Comparison of ENCODE assay signal across 8 cellular contexts in genomic region chr15:42919794-42920280, GRCh38. TPM values are rescaled to one million over a fixed set of nuclear protein-coding genes. Genes with fewer than 3 reads are reported as not detected.
DNase-seq lines count a peak whose midpoint lies in the region; TF ChIP-seq lines count a peak whose summit lies in the region.

No MANE protein-coding gene starts in this region.

- H3K27me3 Mint-ChIP-seq in activated CD4-positive, alpha-beta T cell treated with anti-CD3 and anti-CD28 coated beads, Interleukin-2, amount 10 ng/mL, durations not matched to agents 7 days and 5 days = no peaks in the 10 kb centered on the region

- CTCF ChIA-PET in activated CD4-positive, alpha-beta T cell treated with anti-CD3 and anti-CD28 coated beads, Interleukin-2, amount 10 ng/mL, durations not matched to agents 7 days and 5 days (lab: Charles Lee) = interaction anchor here (0.6 kb wide), 2 partner anchors 29 to 300 kb away, joined by 3 read pairs; no protein-coding TSS in a partner anchor
- CTCF ChIA-PET in GM10248 (lab: Yijun Ruan, JAX) = no interaction called here

- DNase-seq in NCI-H146 (lab: John Stamatoyannopoulos, UW) (peak; percentile 8), NCI-H146 treated with DMSO at 0.1 percent for 48 hours (lab: John Stamatoyannopoulos, UW; ENCODE audit: unreplicated experiment) (no peak), MG63 (peak; percentile 10), GM10248 (ENCODE audit: extremely low spot score) (no peak)
- DNase-seq in activated CD4-positive, alpha-beta T cell treated with anti-CD3 and anti-CD28 coated beads, Interleukin-2, amount 10 ng/mL, durations not matched to agents 7 days and 5 days = peak; percentile 46

- no peaks in the 10 kb centered on the region for H3K27me3 ChIP-seq in MG63
- H3K27me3 ChIP-seq in esophagus (ENCODE audit: control insufficient read depth in 1 of 2, insufficient read depth in 2 of 2, low read length in 2 of 2) = no peaks in the 10 kb centered on the region
- H3K27me3 ChIP-seq in muscle layer of duodenum (ENCODE audit: low read depth, low read length) = no peaks in the 10 kb centered on the region

- peaks cover 2% of the 10 kb centered on the region for H3K36me3 Mint-ChIP-seq in activated CD4-positive, alpha-beta T cell treated with anti-CD3 and anti-CD28 coated beads, Interleukin-2, amount 10 ng/mL, durations not matched to agents 7 days and 5 days (ENCODE audit: low read depth)

- H3K4me1 Mint-ChIP-seq in activated CD4-positive, alpha-beta T cell treated with anti-CD3 and anti-CD28 coated beads, Interleukin-2, amount 10 ng/mL, durations not matched to agents 7 days and 5 days = peaks cover 40% of the 10 kb centered on the region

- H3K9me3 ChIP-seq in MG63 (no peaks in the 10 kb centered on the region), esophagus (ENCODE audit: control insufficient read depth in 2 of 2, insufficient read depth in 1 of 2, low read depth in 1 of 2, low read length in 1 of 2) (no peaks in the 10 kb centered on the region), muscle layer of duodenum (ENCODE audit: control insufficient read depth in 1 of 2, low read length in 2 of 2) (no peaks in the 10 kb centered on the region)

- peak overlapping the region; percentile 78 to 81 for H3K27ac ChIP-seq in esophagus (ENCODE audit: low read depth in 2 of 2, low read length in 1 of 2)
- peak overlapping the region; percentile 71 for H3K27ac ChIP-seq in muscle layer of duodenum (ENCODE audit: low read length)
- H3K27ac ChIP-seq in urinary bladder (ENCODE audit: low read depth) = peak overlapping the region; percentile 62

- peak overlapping the region; percentile 92 for H3K4me3 ChIP-seq in MG63
- H3K4me3 ChIP-seq in esophagus (ENCODE audit: low read depth in 1 of 2, low read length in 2 of 2) = peak overlapping the region; percentile 88 to 93
- peak overlapping the region; percentile 75 to 89 for H3K4me3 ChIP-seq in muscle layer of duodenum (ENCODE audit: low read depth in 1 of 2, low read length in 2 of 2)
- peak overlapping the region; percentile 96 for H3K4me3 ChIP-seq in urinary bladder (ENCODE audit: low read depth, low read length)

- H3K4me3 Mint-ChIP-seq in activated CD4-positive, alpha-beta T cell treated with anti-CD3 and anti-CD28 coated beads, Interleukin-2, amount 10 ng/mL, durations not matched to agents 7 days and 5 days = peak overlapping the region; percentile 97

- H3K9me3 Mint-ChIP-seq in activated CD4-positive, alpha-beta T cell treated with anti-CD3 and anti-CD28 coated beads, Interleukin-2, amount 10 ng/mL, durations not matched to agents 7 days and 5 days = no peaks in the 10 kb centered on the region

- H3K4me1 ChIP-seq in esophagus (ENCODE audit: control insufficient read depth in 2 of 2, insufficient read depth in 2 of 2, low read length in 1 of 2) = no peaks in the 10 kb centered on the region
- peaks cover 7 to 12% of the 10 kb centered on the region in 2 donors for H3K4me1 ChIP-seq in muscle layer of duodenum (ENCODE audit: control insufficient read depth in 1 of 2, insufficient read depth in 2 of 2, low read length in 2 of 2)
- no peaks in the 10 kb centered on the region for H3K4me1 ChIP-seq in urinary bladder (ENCODE audit: insufficient read depth)

- peak overlapping the region; percentile 89 for H3K27ac Mint-ChIP-seq in activated CD4-positive, alpha-beta T cell treated with anti-CD3 and anti-CD28 coated beads, Interleukin-2, amount 10 ng/mL, durations not matched to agents 7 days and 5 days

- POLR2A ChIA-PET in activated CD4-positive, alpha-beta T cell treated with anti-CD3 and anti-CD28 coated beads, Interleukin-2, amount 10 ng/mL, durations not matched to agents 7 days and 5 days (lab: Charles Lee) = no interaction called here
- POLR2A ChIA-PET in GM10248 (lab: Yijun Ruan, JAX) = no interaction called here

- 2% methylated on average over 20 of the region's 20 CpGs for WGBS in esophagus, 2 donors
- WGBS in urinary bladder = 1% methylated on average over 20 of the region's 20 CpGs

- H3K36me3 ChIP-seq in MG63 = no peaks in the 10 kb centered on the region; the same call in 1 of the 2 replicates
- H3K36me3 ChIP-seq in esophagus (ENCODE audit: control insufficient read depth in 2 of 2, insufficient read depth in 2 of 2, low read length in 1 of 2) = no peaks in the 10 kb centered on the region
- no peaks in the 10 kb centered on the region for H3K36me3 ChIP-seq in muscle layer of duodenum (ENCODE audit: control insufficient read depth in 1 of 2, insufficient read depth in 2 of 2, low read length in 2 of 2)
- no peaks in the 10 kb centered on the region for H3K36me3 ChIP-seq in urinary bladder (ENCODE audit: insufficient read depth)

- no peak for TF ChIP-seq CTCF in GM10248 (IDR thresholded peaks at IDR 0.05; ENCODE audit: control extremely low read depth, extremely low read depth, low read depth, missing control alignments)

RNA-seq across cellular contexts. Expression of gene TTBK2, which starts 0.7 kb away (rescaled TPM):
- 2.4 and 4.8 TPM in 2 replicates for total RNA-seq in MG63 (2014; rRNA removed; shearing (Covaris generic); ENCODE audit: low replicate concordance)
- 10 to 100 TPM; 12.1 to 12.3 TPM for total RNA-seq in activated CD4-positive, alpha-beta T cell treated with anti-CD3 and anti-CD28 coated beads, Interleukin-2, amount 10 ng/mL, durations not matched to agents 7 days and 5 days
- polyA plus RNA-seq in esophagus = 1 to 10 TPM; 1.2 to 1.5 TPM
- 20.5 TPM for total RNA-seq in urinary bladder
- polyA plus RNA-seq in urinary bladder = 7.7 TPM

Comparison
In these comparisons a context has a peak if more than half of its experiments do, and no peak if none do; other contexts are left out.
1. DNase-seq: peak in NCI-H146 (single experiment), MG63 (single experiment) and activated CD4-positive, alpha-beta T cell treated with anti-CD3 and anti-CD28 coated beads, Interleukin-2, amount 10 ng/mL, durations not matched to agents 7 days and 5 days (single experiment); none in NCI-H146 treated with DMSO at 0.1 percent for 48 hours (single experiment) and GM10248 (single experiment).
2. Peak in every context shown above with its lines, with median percentiles within 50 percentile points of each other: H3K4me3 ChIP-seq and H3K27ac ChIP-seq.